Comparison of ENCODE assay signal across 12 cellular contexts in the genomic region with DNA sequence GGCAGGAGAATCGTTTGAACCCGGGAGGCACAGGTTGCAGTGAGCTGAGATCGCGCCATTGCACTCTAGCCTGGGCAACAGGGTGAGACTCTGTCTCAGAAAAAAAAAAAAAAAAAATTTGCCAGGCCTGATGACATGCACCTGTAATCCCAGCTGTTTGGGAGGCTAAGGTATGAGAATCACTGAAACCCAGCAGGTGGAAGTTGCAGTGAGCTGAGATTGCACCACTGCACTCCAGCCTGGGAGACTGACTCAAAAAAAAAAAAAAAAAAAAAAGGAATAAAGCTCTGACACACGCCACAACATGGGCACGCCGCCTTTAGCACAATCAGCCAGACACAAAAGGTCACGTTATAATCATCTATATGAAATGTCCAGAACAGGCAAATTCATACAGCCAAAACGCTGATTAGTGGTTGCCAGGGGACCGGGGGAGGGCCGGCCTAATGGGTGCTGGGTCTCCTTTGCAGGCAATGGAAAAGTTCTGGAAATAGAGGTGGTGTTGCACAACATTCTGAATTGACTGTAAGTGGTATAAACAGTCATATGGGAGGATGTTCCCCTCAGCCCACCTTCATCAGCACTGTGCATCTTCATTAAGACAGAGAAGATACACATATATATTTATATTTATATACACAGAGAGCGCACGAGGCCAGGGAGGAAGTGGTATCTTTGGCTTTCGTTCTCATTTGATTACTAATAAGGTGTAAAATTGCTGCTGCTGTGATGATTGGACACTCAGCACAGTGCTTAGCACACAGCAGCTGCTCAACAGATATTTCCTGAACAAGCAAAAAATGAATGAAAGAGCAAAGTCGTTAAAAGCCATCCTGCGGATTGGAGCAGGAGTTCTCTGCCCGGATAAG. TPM values are rescaled to one million over a fixed set of nuclear protein-coding genes. Genes with fewer than 3 reads are reported as not detected.
DNase-seq lines count a peak whose midpoint lies in the region; ATAC-seq and TF ChIP-seq lines count a peak whose summit lies in the region.
"Had no signal": no experiment of that assay in that cellular context is flagged by ENCODE, and none has a peak within 500 bp of the region (broad histone marks: within the 10 kb centered on the region; RNA-seq: fewer than 3 reads in every experiment).

No MANE protein-coding gene starts in this region.

- H3K36me3 Mint-ChIP-seq in activated T-cell treated with anti-CD3 and anti-CD28 coated beads, Interleukin-2, amount 50 U/mL, for 4 hours (ENCODE audit: insufficient read depth) = peaks cover 37% of the 10 kb centered on the region

- no peak for DNase-seq in activated T-cell treated with anti-CD3 and anti-CD28 coated beads, Interleukin-2, amount 50 U/mL, for 4 hours
- no peak for DNase-seq in activated T-cell treated with anti-CD3 and anti-CD28 coated beads, Interleukin-2, amount 50 U/mL, for 1 hour
- no peak for DNase-seq in spleen
- DNase-seq in NCI-H2171 treated with DMSO at 0.1 percent for 48 hours (lab: John Stamatoyannopoulos, UW) = no peak
- DNase-seq: brain microvascular endothelial cell; NCI-H345; stimulated activated CD4-positive, alpha-beta T cell treated with anti-CD3 and anti-CD28 coated beads, Interleukin-2, amount 100 ng/mL, for 24 hours had no signal

- no peak for TF ChIP-seq CTCF in OCI-LY3 (IDR thresholded peaks at IDR 0.05; ENCODE audit: low read depth, low read length)
- no peak for TF ChIP-seq CTCF in spleen (IDR thresholded peaks at IDR 0.05 in 8 of 11, conservative IDR thresholded peaks at IDR 0.05 in 3 of 11)

- H3K27me3 Mint-ChIP-seq in activated T-cell treated with anti-CD3 and anti-CD28 coated beads, Interleukin-2, amount 50 U/mL, for 4 hours (ENCODE audit: low read depth) = no peaks in the 10 kb centered on the region

- H3K36me3 ChIP-seq in OCI-LY3 (replicated peaks; ENCODE audit: low read depth, low read length) (peaks cover 42% of the 10 kb centered on the region), spleen (peaks cover 0 to 57% (median 39%) of the 10 kb centered on the region in 6 donors)

- H3K4me1 ChIP-seq in OCI-LY3 (ENCODE audit: low read length) (peaks cover 56% of the 10 kb centered on the region), spleen (peaks cover 17 to 68% (median 47%) of the 10 kb centered on the region in 6 donors)

- H3K4me2 ChIP-seq in OCI-LY3 (ENCODE audit: low read length) = peak overlapping the region; percentile 83

- no peak for ATAC-seq in activated T-cell treated with anti-CD3 and anti-CD28 coated beads, Interleukin-2, amount 50 U/mL, for 4 hours
- peak; percentile 33 for ATAC-seq in HG02642 (IDR thresholded peaks at IDR 0.05; ENCODE audit: poor library complexity, unreplicated experiment)
- ATAC-seq in GM18505 (IDR thresholded peaks at IDR 0.05; ENCODE audit: unreplicated experiment) = no peak
- ATAC-seq in HG03039 (IDR thresholded peaks at IDR 0.05; ENCODE audit: unreplicated experiment) = no peak

- H3K4me3 ChIP-seq in OCI-LY3 (ENCODE audit: low read length) (peak overlapping the region; percentile 69), spleen (peak overlapping the region in 1 of 8 donors; percentile 22)

- intact Hi-C loops in spleen (cut with DNase I; ENCODE audit: low total_unique reads) = no loop called here

- peak overlapping the region; percentile 29 for H3K4me3 Mint-ChIP-seq in activated T-cell treated with anti-CD3 and anti-CD28 coated beads, Interleukin-2, amount 50 U/mL, for 4 hours

- no peaks in the 10 kb centered on the region for H4K20me1 ChIP-seq in OCI-LY3 (ENCODE audit: insufficient read depth, low read length)

- H3K79me2 ChIP-seq in OCI-LY3 (ENCODE audit: low read length) = peaks cover 29% of the 10 kb centered on the region

- H2AFZ ChIP-seq in OCI-LY3 (ENCODE audit: low read depth, low read length) = no peak overlapping the region

- peaks cover 26% of the 10 kb centered on the region for H3K4me1 Mint-ChIP-seq in activated T-cell treated with anti-CD3 and anti-CD28 coated beads, Interleukin-2, amount 50 U/mL, for 4 hours (ENCODE audit: low read depth)

- H3K27ac ChIP-seq in OCI-LY3 (ENCODE audit: low read length) (peak overlapping the region; percentile 95), spleen (peak overlapping the region in 7 of 8 donors; percentile 9 to 85 (median 65))
- H3K27ac ChIP-seq: brain microvascular endothelial cell had no signal

- H3K27me3 ChIP-seq in OCI-LY3 (ENCODE audit: low read depth, low read length) = no peaks in the 10 kb centered on the region
- H3K27me3 ChIP-seq in spleen (replicated peaks in 1 of 7) = no peaks in the 10 kb centered on the region
- H3K27me3 ChIP-seq: brain microvascular endothelial cell had no signal

- no peaks in the 10 kb centered on the region for H3K9me3 Mint-ChIP-seq in activated T-cell treated with anti-CD3 and anti-CD28 coated beads, Interleukin-2, amount 50 U/mL, for 4 hours

- H3K9me3 ChIP-seq in OCI-LY3 (ENCODE audit: insufficient read depth, low read length) (no peaks in the 10 kb centered on the region), spleen (no peaks in the 10 kb centered on the region)

- 56 to 65% (median 58%) methylated on average over 17 of the region's 17 CpGs for WGBS in spleen, 5 donors

- TF ChIP-seq POLR2A in spleen (IDR thresholded peaks at IDR 0.05) (no peak), GM18505 (IDR thresholded peaks at IDR 0.05; ENCODE audit: borderline replicate concordance, extremely low read depth, insufficient read depth, insufficient read length) (no peak)

- peak overlapping the region; percentile 56 for H3K9ac ChIP-seq in OCI-LY3 (ENCODE audit: low read length)

RNA-seq across cellular contexts. Expression of gene HSPBP1, which starts 3.8 kb away (rescaled TPM):
- 100 to 1,000 TPM; 113 to 139 (median 121) TPM for total RNA-seq in activated T-cell treated with anti-CD3 and anti-CD28 coated beads, Interleukin-2, amount 50 U/mL, for 4 hours
- 10 to 100 TPM; 14.2 to 26.8 (median 17.6) TPM for total RNA-seq in spleen
- 10 to 100 TPM; 14.2 to 27.0 (median 26.4) TPM for polyA plus RNA-seq in spleen

RNA-seq across cellular contexts. Expression of gene BRSK1, which starts 7.7 kb away (rescaled TPM):
- total RNA-seq in activated T-cell treated with anti-CD3 and anti-CD28 coated beads, Interleukin-2, amount 50 U/mL, for 4 hours = 1 to 10 TPM; 4.0 to 6.5 (median 5.0) TPM
- total RNA-seq in spleen = 1 to 10 TPM in 5 of 7 donors, under 1 TPM in 2; 0.79 to 2.9 (median 1.7) TPM
- polyA plus RNA-seq in spleen = 1 to 10 TPM in 2 of 3 donors, under 1 TPM in 1; 0.70 to 1.5 (median 1.0) TPM

RNA-seq across cellular contexts. Expression of gene PPP6R1, which starts 17.3 kb away (rescaled TPM):
- total RNA-seq in activated T-cell treated with anti-CD3 and anti-CD28 coated beads, Interleukin-2, amount 50 U/mL, for 4 hours = 100 to 1,000 TPM; 256 to 326 (median 285) TPM
- total RNA-seq in spleen = 100 to 1,000 TPM; 113 to 150 (median 133) TPM
- 10 to 100 TPM; 49.2 to 90.5 (median 65.1) TPM for polyA plus RNA-seq in spleen

RNA-seq across cellular contexts. Expression of gene TMEM86B, which starts 47.5 kb away (rescaled TPM):
- 1 to 10 TPM; 5.8 to 6.9 (median 6.2) TPM for total RNA-seq in activated T-cell treated with anti-CD3 and anti-CD28 coated beads, Interleukin-2, amount 50 U/mL, for 4 hours
- 10 to 100 TPM in 3 of 7 donors, 1 to 10 TPM in 4; 7.5 to 11.7 (median 9.6) TPM for total RNA-seq in spleen
- polyA plus RNA-seq in spleen = 10 to 100 TPM; 11.8 to 31.5 (median 28.2) TPM

RNA-seq across cellular contexts. Expression of gene TMEM150B, which starts 49.1 kb away (rescaled TPM):
- not detected for total RNA-seq in activated T-cell treated with anti-CD3 and anti-CD28 coated beads, Interleukin-2, amount 50 U/mL, for 4 hours
- 10 to 100 TPM in 3 of 7 donors, 1 to 10 TPM in 4; 5.6 to 34.1 (median 9.9) TPM for total RNA-seq in spleen
- polyA plus RNA-seq in spleen = 1 to 10 TPM; 1.7 to 6.5 (median 4.1) TPM
- total RNA-seq: glomerular endothelial cell had no signal

Comparison
In these comparisons a context has a peak if more than half of its experiments do, and no peak if none do; other contexts are left out.
1. RNA of gene HSPBP1, which starts 3.8 kb away (total RNA-seq): 113 to 139 TPM in activated T-cell treated with anti-CD3 and anti-CD28 coated beads, Interleukin-2, amount 50 U/mL, for 4 hours; 14.2 to 26.8 TPM in spleen; every median in the first group is over 4 times any median in the second.